ENCODE assay signal across 29 cellular contexts in the genomic region with DNA sequence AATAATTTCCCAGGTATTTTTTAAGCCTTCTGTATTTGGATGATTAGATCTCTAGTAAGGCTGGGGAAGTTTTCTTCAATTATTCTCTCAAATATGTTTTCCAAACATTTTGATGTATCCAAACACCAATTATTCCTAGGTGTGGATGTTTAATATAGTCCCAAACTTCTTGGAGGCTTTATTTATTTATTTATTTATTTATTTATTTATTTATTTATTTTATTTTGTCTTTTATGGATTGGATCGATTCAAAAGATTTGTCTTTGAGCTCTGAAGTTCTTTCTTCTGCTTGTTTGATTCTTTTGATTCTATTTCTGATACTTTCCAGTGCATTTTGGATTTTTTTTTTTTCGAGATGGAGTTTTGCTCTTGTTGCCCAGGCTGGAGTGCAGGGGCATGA.
"Had no signal": no experiment of that assay in that cellular context is flagged by ENCODE, and none has a peak within 500 bp of the region (broad histone marks: within the 10 kb centered on the region; RNA-seq: fewer than 3 reads in every experiment).

No MANE protein-coding gene starts in this region.

- H3K79me2 ChIP-seq: hepatocyte had no signal

- H3K27ac ChIP-seq: colonic mucosa, coronary artery, dorsolateral prefrontal cortex, epithelial cell of prostate, esophagus muscularis mucosa, esophagus squamous epithelium, foreskin keratinocyte, gastrocnemius medialis, gastroesophageal sphincter, heart left ventricle, heart right ventricle, hepatocyte had no signal

- H3K27me3 ChIP-seq: colonic mucosa, dorsolateral prefrontal cortex, esophagus muscularis mucosa, esophagus squamous epithelium, foreskin keratinocyte, gastrocnemius medialis, gastroesophageal sphincter, heart left ventricle, heart right ventricle, hepatocyte had no signal

- H3K4me2 ChIP-seq: hepatocyte had no signal

- FAIRE-seq: colon, endometrium, endothelial cell of umbilical vein, frontal cortex had no signal

- H3K36me3 ChIP-seq: colonic mucosa, esophagus muscularis mucosa, esophagus squamous epithelium, gastrocnemius medialis, gastroesophageal sphincter, heart left ventricle, heart right ventricle had no signal

- H3K9me3 ChIP-seq: colonic mucosa, gastrocnemius medialis had no signal

- H3K4me3 ChIP-seq: colonic mucosa, coronary artery, dorsolateral prefrontal cortex, esophagus muscularis mucosa, esophagus squamous epithelium, gastrocnemius medialis, gastroesophageal sphincter, heart left ventricle, heart right ventricle, hepatocyte had no signal

- H3K4me1 ChIP-seq: colonic mucosa, esophagus muscularis mucosa, esophagus squamous epithelium, foreskin keratinocyte, gastrocnemius medialis, gastroesophageal sphincter, heart left ventricle, heart right ventricle had no signal

- H2AFZ ChIP-seq: hepatocyte had no signal

- DNase-seq: colonic mucosa; cortex of kidney; dermis blood vessel endothelial cell; dorsolateral prefrontal cortex; effector CD4-positive, alpha-beta T cell; effector CD8-positive, alpha-beta T cell; effector memory CD4-positive, alpha-beta T cell; effector memory CD8-positive, alpha-beta T cell; endodermal cell; erythroblast; esophagus squamous epithelium; foreskin fibroblast; foreskin keratinocyte; foreskin melanocyte; gastrocnemius medialis; glutamatergic neuron; head of caudate nucleus; heart left ventricle; heart right ventricle had no signal

- ATAC-seq: effector memory CD8-positive, alpha-beta T cell; esophagus mucosa; foreskin keratinocyte; gastrocnemius medialis; gastroesophageal sphincter; heart left ventricle; heart right ventricle had no signal
